Comparison of ENCODE assay signal across 8 cellular contexts in genomic region chr9:134434896-134435506, GRCh38.
DNase-seq lines count a peak whose midpoint lies in the region; ATAC-seq and TF ChIP-seq lines count a peak whose summit lies in the region.

No MANE protein-coding gene starts in this region.

- H3K4me3 Mint-ChIP-seq in chondrocyte (ENCODE audit: unreplicated experiment) = no peak overlapping the region

- ATAC-seq in left colon (peak; percentile 75), HG02973 (IDR thresholded peaks at IDR 0.05; ENCODE audit: unreplicated experiment) (no peak)

- no peaks in the 10 kb centered on the region for H3K9me3 ChIP-seq in HAP-1
- no peaks in the 10 kb centered on the region for H3K9me3 ChIP-seq in WERI-Rb-1 (ENCODE audit: severe bottlenecking)

- peaks cover 43% of the 10 kb centered on the region for H3K4me1 Mint-ChIP-seq in chondrocyte (ENCODE audit: low read depth)

- H3K36me3 Mint-ChIP-seq in chondrocyte (ENCODE audit: low read depth) = peaks cover 9% of the 10 kb centered on the region

- no peaks in the 10 kb centered on the region for H3K27me3 Mint-ChIP-seq in chondrocyte (ENCODE audit: low read depth)

- H3K4me1 ChIP-seq in HAP-1 = no peaks in the 10 kb centered on the region

- in situ Hi-C loops in HAP-1 (cut with MboI; ENCODE audit: low sequenced_read_pairs) = no loop called here

- intact Hi-C loops in left colon (cut with DNase I, micrococcal nuclease) = loop anchor here in 1 of 2 donors (5.0 kb wide), 1 partner anchor 263 kb away; no protein-coding TSS in a partner anchor

- H3K4me3 ChIP-seq in HAP-1 = no peak overlapping the region
- H3K4me3 ChIP-seq in WERI-Rb-1 (ENCODE audit: low read depth, low read length) = no peak overlapping the region

- H3K36me3 ChIP-seq in HAP-1 (replicated peaks) = peaks cover 9% of the 10 kb centered on the region
- H3K36me3 ChIP-seq in WERI-Rb-1 = peaks cover 44% of the 10 kb centered on the region

- peak overlapping the region; percentile 90 for H3K27ac Mint-ChIP-seq in chondrocyte (ENCODE audit: unreplicated experiment)

- peak; percentile 90 for DNase-seq in DMS 273 treated with DMSO at 0.1 percent for 48 hours (lab: John Stamatoyannopoulos, UW)
- peak; percentile 74 for DNase-seq in NCI-H226
- DNase-seq in chondrocyte (ENCODE audit: low spot score) = no peak
- peak; percentile 90 to 95 for DNase-seq in left colon
- no peak for DNase-seq in HAP-1 (ENCODE audit: low spot score in 2 of 2)
- no peak for DNase-seq in WERI-Rb-1

- TF ChIP-seq CTCF in chondrocyte (IDR thresholded peaks at IDR 0.05) = no peak
- no peak for TF ChIP-seq CTCF in WERI-Rb-1 (IDR thresholded peaks at IDR 0.05; ENCODE audit: low read depth, low read length)

- H3K27me3 ChIP-seq in HAP-1 (ENCODE audit: low read depth) = no peaks in the 10 kb centered on the region
- no peaks in the 10 kb centered on the region for H3K27me3 ChIP-seq in WERI-Rb-1 (ENCODE audit: insufficient read depth, low read depth, severe bottlenecking)

- H3K27ac ChIP-seq in temporal lobe (ENCODE audit: low read depth, low read length) = peak overlapping the region; percentile 98
- H3K27ac ChIP-seq in WERI-Rb-1 = no peak overlapping the region

- no peaks in the 10 kb centered on the region for H3K9me3 Mint-ChIP-seq in chondrocyte (ENCODE audit: low read depth)

Comparison
In these comparisons a context has a peak if more than half of its experiments do, and no peak if none do; other contexts are left out.
1. DNase-seq: peak in DMS 273 treated with DMSO at 0.1 percent for 48 hours (single experiment), NCI-H226 (single experiment) and left colon (2 of 2); none in chondrocyte (single experiment), HAP-1 (0 of 2) and WERI-Rb-1 (single experiment).